Comparison of ENCODE assay signal across 1 cellular context in the genomic region with DNA sequence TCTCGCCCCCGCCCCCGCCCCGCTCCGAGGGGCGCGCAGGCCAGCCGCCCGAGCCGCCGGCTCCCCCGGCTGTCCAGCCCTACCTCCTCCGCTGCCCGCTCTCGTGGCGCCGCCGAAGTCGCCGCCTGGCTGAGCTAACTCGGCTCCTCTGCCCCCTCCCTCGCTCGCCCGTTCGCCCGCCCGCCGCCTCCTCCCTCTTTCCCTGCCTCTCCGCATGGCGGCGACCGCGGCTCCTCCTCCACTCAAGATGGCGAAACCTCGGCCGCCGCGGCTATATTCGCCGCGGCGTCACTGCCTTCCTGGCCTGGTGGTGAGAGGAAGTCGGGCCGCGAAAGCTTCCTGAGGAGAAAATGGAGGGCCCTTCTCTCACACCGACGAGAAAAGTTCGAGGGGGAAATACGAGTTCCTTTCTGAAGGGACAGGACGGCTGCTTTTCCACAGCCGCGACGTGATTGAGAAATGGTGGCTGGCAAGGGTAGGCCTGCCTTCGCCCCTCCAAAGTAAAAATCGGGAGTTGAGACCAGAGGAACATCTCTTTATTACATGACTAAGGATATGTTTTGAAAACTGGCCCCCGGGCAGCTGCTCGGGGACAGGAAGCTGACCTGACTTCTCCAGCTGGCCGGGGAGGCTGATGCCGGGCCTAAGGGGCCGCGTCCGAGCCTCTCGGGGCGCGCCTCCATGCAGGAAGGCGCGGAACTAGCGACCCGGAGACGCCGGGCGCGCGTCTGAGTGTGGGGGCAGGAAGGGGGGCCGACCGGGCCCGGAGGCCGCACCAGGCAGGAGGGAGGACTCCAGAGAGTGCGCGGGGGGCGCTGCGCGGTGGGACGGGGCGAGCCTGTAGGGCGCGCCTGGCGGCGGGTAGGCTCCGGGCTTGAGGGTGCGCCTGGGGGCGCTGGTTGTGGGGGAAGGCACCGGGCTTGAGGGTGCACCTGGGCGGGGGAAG.
TF ChIP-seq lines count a peak whose summit lies in the region.

A gene with protein sequence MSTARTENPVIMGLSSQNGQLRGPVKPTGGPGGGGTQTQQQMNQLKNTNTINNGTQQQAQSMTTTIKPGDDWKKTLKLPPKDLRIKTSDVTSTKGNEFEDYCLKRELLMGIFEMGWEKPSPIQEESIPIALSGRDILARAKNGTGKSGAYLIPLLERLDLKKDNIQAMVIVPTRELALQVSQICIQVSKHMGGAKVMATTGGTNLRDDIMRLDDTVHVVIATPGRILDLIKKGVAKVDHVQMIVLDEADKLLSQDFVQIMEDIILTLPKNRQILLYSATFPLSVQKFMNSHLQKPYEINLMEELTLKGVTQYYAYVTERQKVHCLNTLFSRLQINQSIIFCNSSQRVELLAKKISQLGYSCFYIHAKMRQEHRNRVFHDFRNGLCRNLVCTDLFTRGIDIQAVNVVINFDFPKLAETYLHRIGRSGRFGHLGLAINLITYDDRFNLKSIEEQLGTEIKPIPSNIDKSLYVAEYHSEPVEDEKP (minus strand): TSS at position 150 of the 946 bp plus-strand sequence. CDS start 4,913 bp downstream, outside the sequence.

TF ChIP-seq in K562, 482 proteins besides CTCF, POLR2A, EP300 and RAD21 (continued from another document):
- TF ChIP-seq, protein P1, sequence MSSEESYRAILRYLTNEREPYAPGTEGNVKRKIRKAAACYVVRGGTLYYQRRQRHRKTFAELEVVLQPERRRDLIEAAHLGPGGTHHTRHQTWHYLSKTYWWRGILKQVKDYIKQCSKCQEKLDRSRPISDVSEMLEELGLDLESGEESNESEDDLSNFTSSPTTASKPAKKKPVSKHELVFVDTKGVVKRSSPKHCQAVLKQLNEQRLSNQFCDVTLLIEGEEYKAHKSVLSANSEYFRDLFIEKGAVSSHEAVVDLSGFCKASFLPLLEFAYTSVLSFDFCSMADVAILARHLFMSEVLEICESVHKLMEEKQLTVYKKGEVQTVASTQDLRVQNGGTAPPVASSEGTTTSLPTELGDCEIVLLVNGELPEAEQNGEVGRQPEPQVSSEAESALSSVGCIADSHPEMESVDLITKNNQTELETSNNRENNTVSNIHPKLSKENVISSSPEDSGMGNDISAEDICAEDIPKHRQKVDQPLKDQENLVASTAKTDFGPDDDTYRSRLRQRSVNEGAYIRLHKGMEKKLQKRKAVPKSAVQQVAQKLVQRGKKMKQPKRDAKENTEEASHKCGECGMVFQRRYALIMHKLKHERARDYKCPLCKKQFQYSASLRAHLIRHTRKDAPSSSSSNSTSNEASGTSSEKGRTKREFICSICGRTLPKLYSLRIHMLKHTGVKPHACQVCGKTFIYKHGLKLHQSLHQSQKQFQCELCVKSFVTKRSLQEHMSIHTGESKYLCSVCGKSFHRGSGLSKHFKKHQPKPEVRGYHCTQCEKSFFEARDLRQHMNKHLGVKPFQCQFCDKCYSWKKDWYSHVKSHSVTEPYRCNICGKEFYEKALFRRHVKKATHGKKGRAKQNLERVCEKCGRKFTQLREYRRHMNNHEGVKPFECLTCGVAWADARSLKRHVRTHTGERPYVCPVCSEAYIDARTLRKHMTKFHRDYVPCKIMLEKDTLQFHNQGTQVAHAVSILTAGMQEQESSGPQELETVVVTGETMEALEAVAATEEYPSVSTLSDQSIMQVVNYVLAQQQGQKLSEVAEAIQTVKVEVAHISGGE (CRISPR knock-in tag; IDR thresholded peaks at IDR 0.05): peak in 1 of 3 experiments; percentile 46; a peak in 2 of 6 replicates
- TF ChIP-seq MBD2 (IDR thresholded peaks at IDR 0.05; ENCODE audit: borderline replicate concordance, low read depth) (peak; percentile 55; the same call in 1 of the 2 replicates), ESRRA (IDR thresholded peaks at IDR 0.05; ENCODE audit: borderline replicate concordance, low read depth) (no peak; the same call in 1 of the 2 replicates), NR0B1 (IDR thresholded peaks at IDR 0.05; ENCODE audit: partially characterized antibody) (no peak), GTF2F1 (IDR thresholded peaks at IDR 0.05; ENCODE audit: low read depth, low read length) (no peak), DMBX1 (CRISPR knock-in tag; IDR thresholded peaks at IDR 0.05; ENCODE audit: borderline replicate concordance) (0 out of 2 replicates have a peak, but pooled peaks have one; percentile 59), FOXP4 (CRISPR knock-in tag; IDR thresholded peaks at IDR 0.05; ENCODE audit: borderline replicate concordance) (no peak), CCNT2 (IDR thresholded peaks at IDR 0.05; ENCODE audit: borderline replicate concordance, extremely low read depth, insufficient read length, low read depth, low read length) (peak; percentile 59), NRF1 (conservative IDR thresholded peaks at IDR 0.05 in 1 of 2, IDR thresholded peaks at IDR 0.05 in 1 of 2) (peak; percentile 92 to 93), CEBPZ (IDR thresholded peaks at IDR 0.05; ENCODE audit: borderline replicate concordance, low read depth, low read length) (no peak), STAG1 (CRISPR knock-in tag; IDR thresholded peaks at IDR 0.05; ENCODE audit: borderline replicate concordance) (peak; percentile 34; the same call in 1 of the 2 replicates)
- TF ChIP-seq, protein P2, sequence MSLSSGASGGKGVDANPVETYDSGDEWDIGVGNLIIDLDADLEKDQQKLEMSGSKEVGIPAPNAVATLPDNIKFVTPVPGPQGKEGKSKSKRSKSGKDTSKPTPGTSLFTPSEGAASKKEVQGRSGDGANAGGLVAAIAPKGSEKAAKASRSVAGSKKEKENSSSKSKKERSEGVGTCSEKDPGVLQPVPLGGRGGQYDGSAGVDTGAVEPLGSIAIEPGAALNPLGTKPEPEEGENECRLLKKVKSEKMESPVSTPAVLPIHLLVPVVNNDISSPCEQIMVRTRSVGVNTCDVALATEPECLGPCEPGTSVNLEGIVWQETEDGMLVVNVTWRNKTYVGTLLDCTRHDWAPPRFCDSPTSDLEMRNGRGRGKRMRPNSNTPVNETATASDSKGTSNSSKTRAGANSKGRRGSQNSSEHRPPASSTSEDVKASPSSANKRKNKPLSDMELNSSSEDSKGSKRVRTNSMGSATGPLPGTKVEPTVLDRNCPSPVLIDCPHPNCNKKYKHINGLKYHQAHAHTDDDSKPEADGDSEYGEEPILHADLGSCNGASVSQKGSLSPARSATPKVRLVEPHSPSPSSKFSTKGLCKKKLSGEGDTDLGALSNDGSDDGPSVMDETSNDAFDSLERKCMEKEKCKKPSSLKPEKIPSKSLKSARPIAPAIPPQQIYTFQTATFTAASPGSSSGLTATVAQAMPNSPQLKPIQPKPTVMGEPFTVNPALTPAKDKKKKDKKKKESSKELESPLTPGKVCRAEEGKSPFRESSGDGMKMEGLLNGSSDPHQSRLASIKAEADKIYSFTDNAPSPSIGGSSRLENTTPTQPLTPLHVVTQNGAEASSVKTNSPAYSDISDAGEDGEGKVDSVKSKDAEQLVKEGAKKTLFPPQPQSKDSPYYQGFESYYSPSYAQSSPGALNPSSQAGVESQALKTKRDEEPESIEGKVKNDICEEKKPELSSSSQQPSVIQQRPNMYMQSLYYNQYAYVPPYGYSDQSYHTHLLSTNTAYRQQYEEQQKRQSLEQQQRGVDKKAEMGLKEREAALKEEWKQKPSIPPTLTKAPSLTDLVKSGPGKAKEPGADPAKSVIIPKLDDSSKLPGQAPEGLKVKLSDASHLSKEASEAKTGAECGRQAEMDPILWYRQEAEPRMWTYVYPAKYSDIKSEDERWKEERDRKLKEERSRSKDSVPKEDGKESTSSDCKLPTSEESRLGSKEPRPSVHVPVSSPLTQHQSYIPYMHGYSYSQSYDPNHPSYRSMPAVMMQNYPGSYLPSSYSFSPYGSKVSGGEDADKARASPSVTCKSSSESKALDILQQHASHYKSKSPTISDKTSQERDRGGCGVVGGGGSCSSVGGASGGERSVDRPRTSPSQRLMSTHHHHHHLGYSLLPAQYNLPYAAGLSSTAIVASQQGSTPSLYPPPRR (CRISPR knock-in tag; IDR thresholded peaks at IDR 0.05; ENCODE audit: borderline replicate concordance): no peak
- TF ChIP-seq, protein P3, sequence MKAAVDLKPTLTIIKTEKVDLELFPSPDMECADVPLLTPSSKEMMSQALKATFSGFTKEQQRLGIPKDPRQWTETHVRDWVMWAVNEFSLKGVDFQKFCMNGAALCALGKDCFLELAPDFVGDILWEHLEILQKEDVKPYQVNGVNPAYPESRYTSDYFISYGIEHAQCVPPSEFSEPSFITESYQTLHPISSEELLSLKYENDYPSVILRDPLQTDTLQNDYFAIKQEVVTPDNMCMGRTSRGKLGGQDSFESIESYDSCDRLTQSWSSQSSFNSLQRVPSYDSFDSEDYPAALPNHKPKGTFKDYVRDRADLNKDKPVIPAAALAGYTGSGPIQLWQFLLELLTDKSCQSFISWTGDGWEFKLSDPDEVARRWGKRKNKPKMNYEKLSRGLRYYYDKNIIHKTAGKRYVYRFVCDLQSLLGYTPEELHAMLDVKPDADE (conservative IDR thresholded peaks at IDR 0.05; ENCODE audit: control insufficient read depth, low read depth, low read length): no peak; the same call in 1 of the 2 replicates
TF ChIP-seq in K562: peak in this region for 165.
